9 cellular contexts compared by ENCODE assay signal in genomic region chr2:101124684-101125366, GRCh38. TPM values are rescaled to one million over a fixed set of nuclear protein-coding genes. Genes with fewer than 3 reads are reported as not detected.
DNase-seq lines count a peak whose midpoint lies in the region; ATAC-seq and TF ChIP-seq lines count a peak whose summit lies in the region.
"Had no signal": no experiment of that assay in that cellular context is flagged by ENCODE, and none has a peak within 500 bp of the region (broad histone marks: within the 10 kb centered on the region; RNA-seq: fewer than 3 reads in every experiment).

No MANE protein-coding gene starts in this region.

- H3K4me1 ChIP-seq in HCT116 (ENCODE audit: control insufficient read depth in 1 of 2, insufficient read depth in 2 of 2, low read length in 2 of 2) (peaks cover 93 to 96% of the 10 kb centered on the region in 2 experiments), spleen (peaks cover 13 to 62% (median 30%) of the 10 kb centered on the region in 6 donors)
- no peaks in the 10 kb centered on the region for H3K4me1 ChIP-seq in effector memory CD4-positive, alpha-beta T cell (ENCODE audit: control insufficient read depth, insufficient read depth, low read length, poor library complexity, severe bottlenecking)

- peak; percentile 93 for DNase-seq in HCT116 (ENCODE audit: low read depth, low spot score)
- DNase-seq in brain microvascular endothelial cell: peak; percentile 76
- peak; percentile 74 for DNase-seq in islet precursor cell
- no peak for DNase-seq in spleen
- DNase-seq in effector memory CD4-positive, alpha-beta T cell: no peak
- no peak for DNase-seq in OCI-M1 (lab: John Stamatoyannopoulos, UW)
- no peak for DNase-seq in GF-D8 (lab: John Stamatoyannopoulos, UW)
- DNase-seq: NCI-H1436 had no signal

- TF ChIP-seq CTCF in HCT116 (IDR thresholded peaks at IDR 0.05 in 2 of 3, conservative IDR thresholded peaks at IDR 0.05 in 1 of 3; ENCODE audit: borderline replicate concordance in 1 of 3, insufficient read depth in 1 of 3, low read depth in 2 of 3, low read length in 2 of 3) (no peak), brain microvascular endothelial cell (IDR thresholded peaks at IDR 0.05; ENCODE audit: low read depth, low read length, missing control alignments) (no peak), spleen (IDR thresholded peaks at IDR 0.05 in 8 of 11, conservative IDR thresholded peaks at IDR 0.05 in 3 of 11) (no peak)

- CTCF ChIA-PET in HCT116 (lab: Charles Lee): no interaction called here

- peak overlapping the region; percentile 13 to 38 for H3K4me3 ChIP-seq in HCT116 (replicated peaks in 1 of 2; ENCODE audit: low read depth in 1 of 2, low read length in 2 of 2)
- no peak overlapping the region for H3K4me3 ChIP-seq in brain microvascular endothelial cell (ENCODE audit: low read depth, low read length)
- no peak overlapping the region for H3K4me3 ChIP-seq in spleen
- no peak overlapping the region for H3K4me3 ChIP-seq in effector memory CD4-positive, alpha-beta T cell (ENCODE audit: insufficient read depth, low read depth, low read length, poor library complexity, severe bottlenecking)

- 52 to 76% (median 60%) methylated on average over 7 of the region's 7 CpGs for WGBS in spleen, 5 donors

- no peak overlapping the region for H2AFZ ChIP-seq in HCT116 (ENCODE audit: low read depth, low read length, poor library complexity, severe bottlenecking)

- BruUV-seq in HCT116 (replicated peaks; lab: Mats Ljungman, UMichigan): TSS peak; percentile 75

- ATAC-seq in HCT116 (peak; percentile 84), HG03039 (IDR thresholded peaks at IDR 0.05; ENCODE audit: unreplicated experiment) (no peak)

- H3K9me3 ChIP-seq in HCT116 (ENCODE audit: control insufficient read depth in 1 of 2, insufficient read depth in 1 of 2, low read depth in 1 of 2, low read length in 2 of 2): no peaks in the 10 kb centered on the region; a peak in 1 of 4 replicates
- no peaks in the 10 kb centered on the region for H3K9me3 ChIP-seq in spleen
- no peaks in the 10 kb centered on the region for H3K9me3 ChIP-seq in effector memory CD4-positive, alpha-beta T cell (ENCODE audit: control insufficient read depth, low read length)

- H3K9me2 ChIP-seq in HCT116 (ENCODE audit: insufficient read depth): no peaks in the 10 kb centered on the region

- peak; percentile 48 for TF ChIP-seq RAD21 in HCT116 (IDR thresholded peaks at IDR 0.05; ENCODE audit: low read depth)

- no peaks in the 10 kb centered on the region for H3K36me3 ChIP-seq in HCT116 (ENCODE audit: control insufficient read depth in 1 of 2, insufficient read depth in 2 of 2, low read length in 2 of 2)
- no peaks in the 10 kb centered on the region for H3K36me3 ChIP-seq in brain microvascular endothelial cell (replicated peaks)
- H3K36me3 ChIP-seq in spleen: no peaks in the 10 kb centered on the region
- H3K36me3 ChIP-seq in effector memory CD4-positive, alpha-beta T cell (ENCODE audit: control insufficient read depth, insufficient read depth, low read length): no peaks in the 10 kb centered on the region

- peak overlapping the region; percentile 93 for H3K27ac ChIP-seq in HCT116 (ENCODE audit: low read depth, low read length)
- H3K27ac ChIP-seq in brain microvascular endothelial cell: peak overlapping the region; percentile 52
- H3K27ac ChIP-seq in spleen: peak overlapping the region in 7 of 8 donors; percentile 11 to 61 (median 36)
- no peak overlapping the region for H3K27ac ChIP-seq in effector memory CD4-positive, alpha-beta T cell (ENCODE audit: insufficient read depth, low read length, poor library complexity, severe bottlenecking)

- RAD21 ChIA-PET in HCT116 (lab: Charles Lee; ENCODE audit: low non-redundant PET in 1 of 2, low total read pairs in 2 of 2, uncharacterized antibody in 2 of 2, unreplicated experiment in 2 of 2): no interaction called here

- peaks cover 84% of the 10 kb centered on the region for H3K79me2 ChIP-seq in HCT116 (ENCODE audit: insufficient read depth, low read length)

- TF ChIP-seq POLR2A in HCT116 (IDR thresholded peaks at IDR 0.05; ENCODE audit: borderline replicate concordance, extremely low read depth, insufficient read depth, insufficient read length) (no peak), spleen (IDR thresholded peaks at IDR 0.05) (no peak)

- H3K4me2 ChIP-seq in HCT116 (ENCODE audit: low read length): peak overlapping the region; percentile 72

- in situ Hi-C loops in brain microvascular endothelial cell (cut with HindIII; ENCODE audit: low pct_ligation_motif_present, low sequenced_read_pairs): no loop called here

- intact Hi-C loops in HCT116 (cut with micrococcal nuclease): no loop called here
- intact Hi-C loops in spleen (cut with DNase I; ENCODE audit: low total_unique reads): no loop called here

- POLR2A ChIA-PET in HCT116 (lab: Charles Lee): interaction anchor here (1.3 to 1.6 kb wide), 2 partner anchors 28 to 30 kb away, joined by 3 to 4 read pairs; no protein-coding TSS in a partner anchor

- H4K20me1 ChIP-seq in HCT116 (ENCODE audit: insufficient read depth): no peaks in the 10 kb centered on the region

- peak overlapping the region; percentile 54 for H3K9ac ChIP-seq in HCT116 (ENCODE audit: low read length)

- H3K27me3 ChIP-seq in HCT116 (ENCODE audit: insufficient read depth, low read length) (no peaks in the 10 kb centered on the region), brain microvascular endothelial cell (replicated peaks) (no peaks in the 10 kb centered on the region), spleen (replicated peaks in 1 of 7) (no peaks in the 10 kb centered on the region)
- H3K27me3 ChIP-seq in effector memory CD4-positive, alpha-beta T cell (replicated peaks; ENCODE audit: control insufficient read depth, insufficient read depth, low read length, poor library complexity, severe bottlenecking): no peaks in the 10 kb centered on the region

TF ChIP-seq in HCT116, 20 proteins besides CTCF, POLR2A, EP300 and RAD21 (continues in another document):
- peak; percentile 37 for TF ChIP-seq YY1 (IDR thresholded peaks at IDR 0.05; ENCODE audit: extremely low read depth, insufficient replicate concordance, low read depth, low read length)
- TF ChIP-seq SIN3A (IDR thresholded peaks at IDR 0.05; ENCODE audit: low read depth): peak; percentile 58; the same call in 1 of the 2 replicates
- peak; percentile 73; the same call in 1 of the 2 replicates for TF ChIP-seq CEBPB (IDR thresholded peaks at IDR 0.05; ENCODE audit: low read depth)
- TF ChIP-seq ZBTB33 (IDR thresholded peaks at IDR 0.05; ENCODE audit: extremely low read depth, insufficient replicate concordance, low read length): no peak
- TF ChIP-seq SRF (IDR thresholded peaks at IDR 0.05; ENCODE audit: low read depth): no peak
- no peak for TF ChIP-seq ZNF274 (IDR thresholded peaks at IDR 0.05; ENCODE audit: low read depth, low read length)
- no peak for TF ChIP-seq TCF7L2 (IDR thresholded peaks at IDR 0.05; ENCODE audit: borderline replicate concordance, extremely low read depth, insufficient read depth, insufficient read length)
- TF ChIP-seq SP1 (IDR thresholded peaks at IDR 0.05; ENCODE audit: low read depth): peak; percentile 80
- TF ChIP-seq REST (IDR thresholded peaks at IDR 0.05; ENCODE audit: low read depth): no peak
- peak; percentile 68 for TF ChIP-seq CBX3 (IDR thresholded peaks at IDR 0.05; ENCODE audit: low read depth)
- TF ChIP-seq FOSL1 (IDR thresholded peaks at IDR 0.05; ENCODE audit: low read depth): peak; percentile 86
- TF ChIP-seq EZH2 (IDR thresholded peaks at IDR 0.05): no peak
- no peak for TF ChIP-seq EZH2phosphoT487 (IDR thresholded peaks at IDR 0.05; ENCODE audit: borderline replicate concordance)
- peak; percentile 81 for TF ChIP-seq JUND (IDR thresholded peaks at IDR 0.05)

RNA-seq across cellular contexts. Expression of gene TBC1D8, which starts 26.4 kb away (rescaled TPM):
- 44.0 TPM for total RNA-seq in HCT116 (2021; ENCODE audit: unreplicated experiment)
- 38.6 and 44.2 TPM in 2 replicates for polyA plus RNA-seq in HCT116 (2012)
- total RNA-seq in spleen: 100 to 1,000 TPM in 1 of 7 donors, 10 to 100 TPM in 6; 23.8 to 104 (median 54.5) TPM
- 10 to 100 TPM in 2 of 3 donors, 1 to 10 TPM in 1; 7.2 to 10.1 (median 10.1) TPM for polyA plus RNA-seq in spleen

Comparison
In these comparisons a context has a peak if more than half of its experiments do, and no peak if none do; other contexts are left out.
1. DNase-seq: peak in HCT116 (single experiment), brain microvascular endothelial cell (single experiment) and islet precursor cell (single experiment); none in spleen (single experiment), effector memory CD4-positive, alpha-beta T cell (0 of 3), OCI-M1 (single experiment) and GF-D8 (single experiment).
2. H3K4me3 ChIP-seq: peak in HCT116 (2 of 2); none in brain microvascular endothelial cell (single experiment), spleen (0 of 8) and effector memory CD4-positive, alpha-beta T cell (single experiment).